In the genomic region with DNA sequence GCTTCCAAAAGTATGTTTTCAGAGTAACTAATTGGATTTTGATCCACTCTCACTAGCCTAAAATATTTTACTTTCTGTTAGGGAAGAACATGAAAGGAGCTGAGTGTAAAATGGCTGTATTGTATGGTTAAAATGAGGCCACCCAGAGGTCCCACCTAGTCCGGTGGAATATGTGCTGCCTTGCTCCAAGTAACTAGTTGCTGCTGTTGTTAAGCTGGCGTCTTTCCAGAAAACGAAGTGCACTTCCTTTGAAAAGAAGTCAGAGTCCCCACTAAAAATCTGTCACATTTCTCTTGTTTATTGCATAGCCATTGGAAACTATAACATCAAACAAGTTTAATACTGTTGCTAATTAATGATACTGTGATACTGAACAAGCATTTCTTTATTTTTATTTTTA, we compare ENCODE assay signal across 9 cellular contexts. TPM values are rescaled to one million over a fixed set of nuclear protein-coding genes. Genes with fewer than 3 reads are reported as not detected.
DNase-seq lines count a peak whose midpoint lies in the region; ATAC-seq and TF ChIP-seq lines count a peak whose summit lies in the region.
"Had no signal": no experiment of that assay in that cellular context is flagged by ENCODE, and none has a peak within 500 bp of the region (broad histone marks: within the 10 kb centered on the region; RNA-seq: fewer than 3 reads in every experiment).

No MANE protein-coding gene starts in this region.

- no peaks in the 10 kb centered on the region for H3K4me1 ChIP-seq in GM23248 (ENCODE audit: insufficient read depth)
- peaks cover 20 to 31% of the 10 kb centered on the region in 2 donors for H3K4me1 ChIP-seq in left lung

- no peaks in the 10 kb centered on the region for H3K9me3 ChIP-seq in GM23248 (ENCODE audit: low read depth)
- H3K9me3 ChIP-seq in left lung, result no peaks in the 10 kb centered on the region

- H3K9me2 ChIP-seq in GM23248 (ENCODE audit: insufficient read depth), result no peaks in the 10 kb centered on the region

- WGBS in GM23248 (ENCODE audit: low coverage in 1 of 2, low lambda C conversion rate in 2 of 2, missing lambda C conversion rate in 2 of 2), 2 experiments, result 15 to 20% methylated on average over 3 of the region's 3 CpGs

- H3K79me2 ChIP-seq in GM23248 (ENCODE audit: insufficient read depth), result peaks cover 75% of the 10 kb centered on the region

- no peaks in the 10 kb centered on the region for H3F3A ChIP-seq in GM23248 (ENCODE audit: insufficient read depth)

- H3K36me3 ChIP-seq in GM23248 (ENCODE audit: low read depth) (no peaks in the 10 kb centered on the region), left lung (no peaks in the 10 kb centered on the region)

- H3K9ac ChIP-seq in GM23248, result no peak overlapping the region

- ATAC-seq in GM19397 (IDR thresholded peaks at IDR 0.05; ENCODE audit: unreplicated experiment), result no peak
- ATAC-seq in GM21367 (IDR thresholded peaks at IDR 0.05; ENCODE audit: unreplicated experiment), result no peak
- ATAC-seq in left lung, result no peak

- intact Hi-C loops in left lung (cut with DNase I), result no loop called here

- H4K20me1 ChIP-seq in GM23248 (ENCODE audit: insufficient read depth), result no peaks in the 10 kb centered on the region

- H3K27ac ChIP-seq in GM23248, result no peak overlapping the region
- peak overlapping the region in 1 of 2 donors; percentile 4 for H3K27ac ChIP-seq in left lung

- in situ Hi-C loops in GM23248 (cut with MboI), result no loop called here
- in situ Hi-C loops in astrocyte of the cerebellum (cut with HindIII; ENCODE audit: low sequenced_read_pairs), result no loop called here

- DNase-seq in AG10803 (ENCODE audit: low read depth) (peak; percentile 36), GM23248 (peak; percentile 46), astrocyte of the cerebellum (ENCODE audit: low read depth) (peak; percentile 48), left kidney (ENCODE audit: low read depth, low spot score) (peak; percentile 51), left lung (no peak), NK-92 (lab: John Stamatoyannopoulos, UW; ENCODE audit: unreplicated experiment) (no peak)
- DNase-seq: activated gamma-delta T cell treated with Interleukin-2 at 50 U/mL for 16 hours had no signal

- TF ChIP-seq CTCF in AG10803 (conservative IDR thresholded peaks at IDR 0.05; ENCODE audit: low read length) (no peak), astrocyte of the cerebellum (IDR thresholded peaks at IDR 0.05; ENCODE audit: low read depth, low read length, missing control alignments) (no peak), left lung (IDR thresholded peaks at IDR 0.05) (no peak)

- H2AFZ ChIP-seq in GM23248, result no peak overlapping the region

- H3K4me3 ChIP-seq in AG10803 (ENCODE audit: low read length) (no peak overlapping the region), GM23248 (no peak overlapping the region), astrocyte of the cerebellum (ENCODE audit: low read depth, low read length) (no peak overlapping the region), left lung (no peak overlapping the region)

- no peak overlapping the region for H3K4me2 ChIP-seq in GM23248 (ENCODE audit: unreplicated experiment)

- H3K27me3 ChIP-seq in GM23248 (replicated peaks; ENCODE audit: insufficient read depth) (no peaks in the 10 kb centered on the region), left lung (no peaks in the 10 kb centered on the region)

RNA-seq across cellular contexts. Expression of a gene that starts 3.2 kb away (rescaled TPM):
- 4.2 and 4.6 TPM in 2 replicates for total RNA-seq in GM23248 (2014; rRNA removed; shearing (Covaris generic))
- polyA plus RNA-seq in GM23248 (2016; fragmentation: Nextera tagmentation; extraction: Ambion mirVana), result 5.8 and 6.4 TPM in 2 replicates
- 1 to 10 TPM; 4.0 to 6.0 TPM for total RNA-seq in left lung

RNA-seq across cellular contexts. Expression of a gene that starts 46.3 kb away (rescaled TPM):
- total RNA-seq in GM23248 (2014; rRNA removed; shearing (Covaris generic)), result 4.7 and 5.7 TPM in 2 replicates
- polyA plus RNA-seq in GM23248 (2016; fragmentation: Nextera tagmentation; extraction: Ambion mirVana), result 6.7 and 7.2 TPM in 2 replicates
- total RNA-seq in left lung, result 10 to 100 TPM in 1 of 2 donors, 1 to 10 TPM in 1; 9.1 to 11.6 TPM

Comparison
In these comparisons a context has a peak if more than half of its experiments do, and no peak if none do; other contexts are left out.
1. DNase-seq: peak in AG10803 (single experiment), GM23248 (single experiment), astrocyte of the cerebellum (single experiment) and left kidney (single experiment); none in left lung (0 of 2) and NK-92 (single experiment).